Comparison of ENCODE assay signal across 11 cellular contexts in the genomic region with DNA sequence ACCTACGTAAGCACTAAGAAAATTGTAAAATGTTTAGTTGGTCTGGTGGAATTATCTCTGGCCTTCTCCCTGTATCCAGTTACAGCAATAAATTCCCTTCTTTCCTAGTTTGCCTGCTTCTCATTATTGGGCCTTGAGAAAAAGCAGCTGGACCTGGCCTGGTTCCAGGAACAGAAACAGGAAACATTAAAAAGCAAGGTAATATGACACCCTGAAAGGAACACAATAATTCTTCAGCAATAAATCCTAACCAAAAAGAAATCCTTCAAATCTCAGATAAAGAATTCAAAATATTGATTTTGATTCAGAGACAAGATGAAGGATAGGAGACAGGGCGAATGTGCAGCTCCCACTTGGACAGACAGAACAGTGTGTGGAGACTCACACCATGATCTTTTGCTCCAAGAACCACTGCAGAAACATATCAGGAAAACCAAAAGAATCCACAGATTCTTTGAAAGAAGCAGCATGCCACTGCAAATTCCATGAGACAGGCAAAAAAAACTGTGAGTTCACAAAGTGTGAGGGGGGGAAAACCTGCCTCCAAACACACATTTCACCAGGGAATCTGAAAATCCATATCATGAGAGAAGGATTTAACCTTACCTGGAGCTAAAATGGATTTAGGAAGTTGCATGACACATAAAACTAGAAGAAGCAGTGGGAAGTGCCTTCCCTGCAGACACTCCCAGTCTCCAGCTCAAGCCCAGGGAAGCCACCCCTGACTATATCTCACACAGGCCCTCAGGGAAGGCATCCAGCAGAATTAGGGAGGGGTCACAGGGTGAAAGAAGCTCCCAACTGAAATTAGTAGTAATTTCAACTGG. TPM values are rescaled to one million over a fixed set of nuclear protein-coding genes. Genes with fewer than 3 reads are reported as not detected.
A peak's percentile ranks its signal among the peaks of the same experiment; 100 is the strongest.
DNase-seq lines count a peak whose midpoint lies in the region; ATAC-seq and FAIRE-seq lines count a peak whose summit lies in the region.
"Had no signal": no experiment of that assay in that cellular context is flagged by ENCODE, and none has a peak within 500 bp of the region (broad histone marks: within the 10 kb centered on the region; RNA-seq: fewer than 3 reads in every experiment).

No MANE protein-coding gene starts in this region.

- H3K27me3 ChIP-seq in small intestine (ENCODE audit: control insufficient read depth in 2 of 2, insufficient read depth in 2 of 2, low read length in 2 of 2) = no peaks in the 10 kb centered on the region
- no peaks in the 10 kb centered on the region for H3K27me3 ChIP-seq in CD4-positive, alpha-beta memory T cell (ENCODE audit: insufficient read depth, low read length)

- CTCF ChIA-PET in CD4-positive, alpha-beta memory T cell (lab: Charles Lee; ENCODE audit: partially characterized antibody) = no interaction called here

- 18 to 47% (median 21%) methylated on average over 2 of the region's 2 CpGs for WGBS in small intestine, 3 donors

- peaks cover 5 to 6% of the 10 kb centered on the region in 2 donors for H3K27me3 Mint-ChIP-seq in CD4-positive, alpha-beta memory T cell

- H3K36me3 Mint-ChIP-seq in CD4-positive, alpha-beta memory T cell = peaks cover 5 to 6% of the 10 kb centered on the region in 2 donors

- H3K4me3 ChIP-seq in small intestine (ENCODE audit: low read depth in 1 of 2, low read length in 2 of 2) = no peak overlapping the region
- H3K4me3 ChIP-seq in CD4-positive, alpha-beta memory T cell (ENCODE audit: low read length in 2 of 2) = no peak overlapping the region
- H3K4me3 ChIP-seq: coronary artery had no signal

- H3K4me1 ChIP-seq in small intestine (ENCODE audit: control insufficient read depth in 2 of 2, insufficient read depth in 1 of 2, low read depth in 1 of 2, low read length in 1 of 2) = no peaks in the 10 kb centered on the region
- no peaks in the 10 kb centered on the region for H3K4me1 ChIP-seq in CD4-positive, alpha-beta memory T cell (ENCODE audit: insufficient read depth, low read length)

- peaks cover 0 to 2% (median 0%) of the 10 kb centered on the region in 4 donors for H3K4me1 Mint-ChIP-seq in CD4-positive, alpha-beta memory T cell

- intact Hi-C loops in CD4-positive, alpha-beta memory T cell (cut with micrococcal nuclease) = no loop called here

- H3K4me3 Mint-ChIP-seq in CD4-positive, alpha-beta memory T cell = no peak overlapping the region
- H3K4me3 Mint-ChIP-seq: activated CD4-positive, alpha-beta T cell treated with anti-CD3 and anti-CD28 coated beads, Interleukin-2, amount 10 ng/mL, durations not matched to agents 7 days and 5 days had no signal

- ATAC-seq in HG03442 (IDR thresholded peaks at IDR 0.05; ENCODE audit: unreplicated experiment) (no peak), HG03432 (IDR thresholded peaks at IDR 0.05; ENCODE audit: unreplicated experiment) (no peak)

- no peaks in the 10 kb centered on the region for H3K36me3 ChIP-seq in small intestine (ENCODE audit: control insufficient read depth in 2 of 2, insufficient read depth in 2 of 2, low read length in 2 of 2)
- no peaks in the 10 kb centered on the region for H3K36me3 ChIP-seq in CD4-positive, alpha-beta memory T cell (ENCODE audit: insufficient read depth, low read length)

- no peak for FAIRE-seq in HTR-8/SVneo (lab: Jason Lieb, UNC)
- no peak for FAIRE-seq in small intestine (lab: Jason Lieb, UNC)

- no peaks in the 10 kb centered on the region for H3K9me3 ChIP-seq in small intestine (ENCODE audit: control insufficient read depth, low read depth)
- H3K9me3 ChIP-seq in CD4-positive, alpha-beta memory T cell (ENCODE audit: control insufficient read depth in 1 of 2, low read length in 2 of 2) = peaks cover 0 to 7% of the 10 kb centered on the region in 2 donors

- H3K27ac Mint-ChIP-seq in CD4-positive, alpha-beta memory T cell = no peak overlapping the region
- H3K27ac Mint-ChIP-seq: activated CD4-positive, alpha-beta T cell treated with anti-CD3 and anti-CD28 coated beads, Interleukin-2, amount 10 ng/mL, durations not matched to agents 7 days and 5 days had no signal

- no peak overlapping the region for H3K27ac ChIP-seq in small intestine (ENCODE audit: low read depth in 1 of 2, low read length in 1 of 2)
- H3K27ac ChIP-seq in CD4-positive, alpha-beta memory T cell (ENCODE audit: low read depth, low read length) = no peak overlapping the region
- H3K27ac ChIP-seq: coronary artery had no signal

- peak; percentile 41 for DNase-seq in HTR-8/SVneo (ENCODE audit: insufficient read length, low spot score)
- peak; percentile 74 for DNase-seq in NCI-H69 (lab: John Stamatoyannopoulos, UW)
- peak; percentile 75 for DNase-seq in fibroblast of gingiva (ENCODE audit: low read depth)
- peak; percentile 13 for DNase-seq in small intestine
- DNase-seq in CD4-positive, alpha-beta memory T cell = no peak
- DNase-seq in stimulated activated naive CD4-positive, alpha-beta T cell treated with Interleukin-2 at 50 U/mL for 16 hours (lab: John Stamatoyannopoulos, UW) = no peak
- DNase-seq: activated CD4-positive, alpha-beta T cell treated with anti-CD3 and anti-CD28 coated beads, Interleukin-2, amount 10 ng/mL, durations not matched to agents 7 days and 5 days had no signal

- POLR2A ChIA-PET in CD4-positive, alpha-beta memory T cell (lab: Charles Lee; ENCODE audit: partially characterized antibody) = no interaction called here

- peaks cover 2 to 43% (median 29%) of the 10 kb centered on the region in 8 donors for H3K9me3 Mint-ChIP-seq in CD4-positive, alpha-beta memory T cell

RNA-seq across cellular contexts. Expression of a gene that starts 28.9 kb away (rescaled TPM):
- 1 to 10 TPM in 2 of 3 donors, not detected in 1; 1.1 to 1.8 TPM for polyA plus RNA-seq in small intestine
- not detected for total RNA-seq in CD4-positive, alpha-beta memory T cell
- polyA plus RNA-seq in CD4-positive, alpha-beta memory T cell = not detected

RNA-seq across cellular contexts. Expression of a gene that starts 29.4 kb away (rescaled TPM):
- polyA plus RNA-seq in small intestine = not detected
- total RNA-seq in CD4-positive, alpha-beta memory T cell = not detected
- not detected for polyA plus RNA-seq in CD4-positive, alpha-beta memory T cell
- total RNA-seq: activated CD4-positive, alpha-beta T cell treated with anti-CD3 and anti-CD28 coated beads, Interleukin-2, amount 10 ng/mL, durations not matched to agents 7 days and 5 days; mononuclear cell had no signal

RNA-seq across cellular contexts. Expression of a gene that starts 56.6 kb away (rescaled TPM):
- under 1 TPM in 2 of 3 donors, not detected in 1; 0.10 to 0.27 TPM for polyA plus RNA-seq in small intestine
- total RNA-seq in CD4-positive, alpha-beta memory T cell = under 1 TPM; 0.35 to 0.39 TPM
- polyA plus RNA-seq in CD4-positive, alpha-beta memory T cell = 1 to 10 TPM; 1.6 to 4.8 TPM

Comparison
In these comparisons a context has a peak if more than half of its experiments do, and no peak if none do; other contexts are left out.
1. DNase-seq: peak in HTR-8/SVneo (single experiment), NCI-H69 (single experiment), fibroblast of gingiva (single experiment) and small intestine (single experiment); none in CD4-positive, alpha-beta memory T cell (0 of 5) and stimulated activated naive CD4-positive, alpha-beta T cell treated with Interleukin-2 at 50 U/mL for 16 hours (single experiment).